Comparison of ENCODE assay signal across 17 cellular contexts in the genomic region with DNA sequence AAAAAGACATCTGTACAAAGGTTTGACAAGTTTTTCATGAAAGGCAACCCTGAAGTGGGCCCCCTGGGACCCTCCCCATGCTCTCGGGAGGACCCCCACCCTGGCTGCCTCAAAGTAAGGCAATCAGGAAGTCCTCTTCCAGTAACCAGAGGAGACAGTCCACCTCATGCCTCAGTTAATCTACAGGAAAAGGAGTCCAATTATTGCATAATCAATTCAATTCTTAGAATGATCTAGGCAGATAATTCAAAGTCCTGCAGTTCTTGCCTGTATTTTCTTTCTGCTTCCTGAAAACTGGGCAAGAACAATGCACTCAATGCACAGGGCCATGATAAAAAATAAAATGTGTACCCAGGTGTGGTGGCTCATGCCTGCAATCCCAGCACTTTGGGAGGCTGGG.
A peak's percentile ranks its signal among the peaks of the same experiment; 100 is the strongest.
DNase-seq lines count a peak whose midpoint lies in the region; ATAC-seq, FAIRE-seq and TF ChIP-seq lines count a peak whose summit lies in the region.
"Had no signal": no experiment of that assay in that cellular context is flagged by ENCODE, and none has a peak within 500 bp of the region (broad histone marks: within the 10 kb centered on the region; RNA-seq: fewer than 3 reads in every experiment).

No MANE protein-coding gene starts in this region.

- CTCF ChIA-PET in A549 (lab: Yijun Ruan, JAX) (interaction anchor here (1.8 kb wide), 1 partner anchor 71 kb away, joined by 14 read pairs; no protein-coding TSS in a partner anchor), K562 (lab: Yijun Ruan, JAX; ENCODE audit: low intra/inter-chr PET ratio) (no interaction called here)

- 0 out of 3 replicates have a peak, but pooled peaks cover 3% of the 10 kb centered on the region for H3K9me3 ChIP-seq in A549
- no peaks in the 10 kb centered on the region for H3K9me3 ChIP-seq in K562 (replicated peaks; ENCODE audit: control insufficient read depth, insufficient read depth, low read depth, low read length)
- no peaks in the 10 kb centered on the region for H3K9me3 ChIP-seq in psoas muscle
- H3K9me3 ChIP-seq in HAP-1: no peaks in the 10 kb centered on the region
- H3K9me3 ChIP-seq: BE2C, SJCRH30 had no signal

- FAIRE-seq in A549 (lab: Jason Lieb, UNC): no peak
- no peak for FAIRE-seq in K562 (lab: Jason Lieb, UNC)
- FAIRE-seq: D721Med had no signal

- H4K20me1 ChIP-seq in K562 (replicated peaks; ENCODE audit: control insufficient read depth, insufficient read depth, low read length): no peaks in the 10 kb centered on the region; the same call in 1 of the 2 replicates

- TF ChIP-seq POLR2A in A549 (IDR thresholded peaks at IDR 0.05; ENCODE audit: low read length) (no peak), K562 (conservative IDR thresholded peaks at IDR 0.05) (no peak)

- ATAC-seq in A549 (no peak), K562 (no peak), psoas muscle (no peak)

- DNase-seq in A549 (ENCODE audit: low read depth in 1 of 2, low spot score in 1 of 2) (no peak), K562 (ENCODE audit: extremely low read depth in 1 of 4, low spot score in 3 of 4) (no peak), psoas muscle (no peak), posterior vena cava (ENCODE audit: low spot score) (no peak), HAP-1 (ENCODE audit: low spot score in 2 of 2) (no peak), AG08396 (ENCODE audit: low spot score) (no peak), AG08395 (ENCODE audit: low spot score) (no peak)
- DNase-seq: BE2C; CD8-positive, alpha-beta memory T cell; DMS79; H9; NCI-H1092; NCI-H2081 treated with DMSO at 0.1 percent for 48 hours; NCI-H524; SJCRH30 had no signal

- peak overlapping the region; percentile 69 for H3K4me2 ChIP-seq in A549
- no peak overlapping the region for H3K4me2 ChIP-seq in K562 (ENCODE audit: insufficient read depth, low read length)

- no peak for TF ChIP-seq CTCF in A549 (IDR thresholded peaks at IDR 0.05)
- no peak for TF ChIP-seq CTCF in K562 (IDR thresholded peaks at IDR 0.05 in 2 of 3, conservative IDR thresholded peaks at IDR 0.05 in 1 of 3; ENCODE audit: insufficient read depth in 2 of 3, low read depth in 1 of 3, low read length in 3 of 3)
- no peak for TF ChIP-seq CTCF in psoas muscle (IDR thresholded peaks at IDR 0.05)

- POLR2A ChIA-PET in A549 (lab: Yijun Ruan, JAX) (interaction anchor here (1.6 kb wide), 1 partner anchor 69 kb away, joined by 4 read pairs; the partner anchor contains the start of gene TBC1D8), K562 (lab: Yijun Ruan, JAX) (no interaction called here)

- H3K36me3 ChIP-seq in K562 (ENCODE audit: control insufficient read depth, insufficient read depth, low read length): no peaks in the 10 kb centered on the region
- H3K36me3 ChIP-seq in psoas muscle (ENCODE audit: insufficient read depth in 1 of 2, low read depth in 1 of 2): no peaks in the 10 kb centered on the region
- no peaks in the 10 kb centered on the region for H3K36me3 ChIP-seq in HAP-1 (replicated peaks)
- H3K36me3 ChIP-seq: BE2C, SJCRH30 had no signal

- in situ Hi-C loops in K562 (cut with MboI): no loop called here
- in situ Hi-C loops in HAP-1 (cut with MboI; ENCODE audit: low sequenced_read_pairs): no loop called here

- H3K79me2 ChIP-seq in K562 (ENCODE audit: control insufficient read depth, insufficient read depth, low read length): no peaks in the 10 kb centered on the region

- peaks cover 22 to 54% of the 10 kb centered on the region in 2 experiments; a peak in 4 of 5 replicates for H3K27me3 ChIP-seq in K562 (ENCODE audit: control insufficient read depth in 2 of 2, insufficient read depth in 2 of 2, low read length in 2 of 2)
- no peaks in the 10 kb centered on the region for H3K27me3 ChIP-seq in psoas muscle (ENCODE audit: insufficient read depth in 3 of 3, low read length in 2 of 3)
- no peaks in the 10 kb centered on the region for H3K27me3 ChIP-seq in HAP-1 (ENCODE audit: low read depth)
- H3K27me3 ChIP-seq: BE2C, SJCRH30 had no signal

- H3K27ac ChIP-seq in A549: peak overlapping the region; percentile 87 to 95
- no peak overlapping the region for H3K27ac ChIP-seq in K562 (ENCODE audit: extremely low read depth, low read depth, low read length)
- peak overlapping the region; percentile 14 for H3K27ac ChIP-seq in psoas muscle
- H3K27ac ChIP-seq: SJCRH30 had no signal

- WGBS in A549 (ENCODE audit: missing lambda C conversion rate): 24% methylated on average over 1 of the region's 1 CpG
- WGBS in K562 (ENCODE audit: insufficient coverage, low coverage, missing lambda C conversion rate): 0% methylated on average over 1 of the region's 1 CpG
- 42 to 69% (median 58%) methylated on average over 1 of the region's 1 CpG for WGBS in psoas muscle, 3 donors

- BruUV-seq in K562 (replicated peaks; lab: Mats Ljungman, UMichigan): no TSS peak

- H3K9ac ChIP-seq in K562 (ENCODE audit: insufficient read depth in 1 of 2, low read depth in 2 of 2, low read length in 2 of 2): no peak overlapping the region

- H3K4me1 ChIP-seq in A549 (peaks cover 89% of the 10 kb centered on the region), K562 (replicated peaks in 1 of 2; ENCODE audit: control insufficient read depth in 2 of 2, insufficient read depth in 2 of 2, low read length in 2 of 2) (no peaks in the 10 kb centered on the region), psoas muscle (peaks cover 13% of the 10 kb centered on the region), HAP-1 (no peaks in the 10 kb centered on the region)
- H3K4me1 ChIP-seq: BE2C, SJCRH30 had no signal

- TF ChIP-seq RAD21 in A549 (conservative IDR thresholded peaks at IDR 0.05 in 1 of 2, IDR thresholded peaks at IDR 0.05 in 1 of 2) (no peak), Ishikawa (IDR thresholded peaks at IDR 0.05; ENCODE audit: low read depth) (no peak), K562 (CRISPR knock-in tag; conservative IDR thresholded peaks at IDR 0.05 in 1 of 2, IDR thresholded peaks at IDR 0.05 in 1 of 2) (no peak)

- H3K4me3 ChIP-seq in A549: no peak overlapping the region
- no peak overlapping the region for H3K4me3 ChIP-seq in K562
- no peak overlapping the region for H3K4me3 ChIP-seq in psoas muscle
- no peak overlapping the region for H3K4me3 ChIP-seq in HAP-1
- H3K4me3 ChIP-seq: SJCRH30 had no signal

- no peak overlapping the region for H2AFZ ChIP-seq in K562 (ENCODE audit: low read depth, low read length)

- intact Hi-C loops in K562 (cut with micrococcal nuclease) (no loop called here), psoas muscle (cut with DNase I) (no loop called here), posterior vena cava (cut with DNase I) (no loop called here)

- TF ChIP-seq EP300 in A549 (IDR thresholded peaks at IDR 0.05) (no peak), Ishikawa (IDR thresholded peaks at IDR 0.05; ENCODE audit: borderline replicate concordance) (no peak), K562 (IDR thresholded peaks at IDR 0.05; ENCODE audit: low read length) (no peak)

- no peaks in the 10 kb centered on the region for H3K9me1 ChIP-seq in K562 (ENCODE audit: control insufficient read depth, insufficient read depth, low read length)

TF ChIP-seq in A549, 52 proteins besides CTCF, POLR2A, EP300 and RAD21:
- no peak for TF ChIP-seq KDM5A (IDR thresholded peaks at IDR 0.05)
- peak; percentile 62 to 78; a peak in 3 of 4 replicates for TF ChIP-seq CEBPB (IDR thresholded peaks at IDR 0.05)
- no peak for TF ChIP-seq SMC3 (IDR thresholded peaks at IDR 0.05)
- 0 out of 2 replicates have a peak, but pooled peaks have one; percentile 18 for TF ChIP-seq FOXS1 (CRISPR knock-in tag; IDR thresholded peaks at IDR 0.05)
- TF ChIP-seq MAZ (IDR thresholded peaks at IDR 0.05; ENCODE audit: borderline replicate concordance, low read depth, low read length): no peak
- TF ChIP-seq RARB (CRISPR knock-in tag; IDR thresholded peaks at IDR 0.05): no peak

TF ChIP-seq in Ishikawa, 13 proteins besides CTCF, POLR2A, EP300 and RAD21:
- TF ChIP-seq CEBPB (IDR thresholded peaks at IDR 0.05): peak; percentile 32; the same call in 1 of the 2 replicates
- TF ChIP-seq ZBTB7A (IDR thresholded peaks at IDR 0.05; ENCODE audit: low read depth): no peak
- no peak for TF ChIP-seq TEAD4 (IDR thresholded peaks at IDR 0.05)
- no peak for TF ChIP-seq FOXM1 (IDR thresholded peaks at IDR 0.05; ENCODE audit: borderline replicate concordance, low read depth)

TF ChIP-seq in K562, 482 proteins besides CTCF, POLR2A, EP300 and RAD21:
- TF ChIP-seq CEBPB (tag; IDR thresholded peaks at IDR 0.05) (peak; percentile 66), HDAC6 (IDR thresholded peaks at IDR 0.05; ENCODE audit: low read depth, low read length) (no peak), CBFB (CRISPR knock-in tag; IDR thresholded peaks at IDR 0.05) (no peak), CEBPG (CRISPR knock-in tag; IDR thresholded peaks at IDR 0.05) (no peak), CEBPG (tag; conservative IDR thresholded peaks at IDR 0.05 in 1 of 2, IDR thresholded peaks at IDR 0.05 in 1 of 2) (peak; percentile 38 to 71; a peak in 3 of 4 replicates)

Comparison
In these comparisons a context has a peak if more than half of its experiments do, and no peak if none do; other contexts are left out.
1. Of the 35 proteins assayed by ChIP-seq in both K562 and A549: peak only in K562: none; only in A549: none; in both: CEBPB; in neither: 34.